Comparison of ENCODE assay signal across 2 cellular contexts in genomic region chr13:45718992-45719391, GRCh38.
TF ChIP-seq lines count a peak whose summit lies in the region.

No MANE protein-coding gene starts in this region.

TF ChIP-seq in GM23338, 12 proteins besides CTCF, POLR2A, EP300 and RAD21 (continued from another document):
- TF ChIP-seq CREB1 (CRISPR knock-in tag; IDR thresholded peaks at IDR 0.05; ENCODE audit: low read depth) (no peak), JUNB (IDR thresholded peaks at IDR 0.05; ENCODE audit: unreplicated experiment) (no peak), ETS1 (IDR thresholded peaks at IDR 0.05) (no peak), ZNF114 (CRISPR knock-in tag; IDR thresholded peaks at IDR 0.05) (no peak), REST (IDR thresholded peaks at IDR 0.05; ENCODE audit: unreplicated experiment) (no peak), POLR2AphosphoS5 (IDR thresholded peaks at IDR 0.05; ENCODE audit: low read depth) (no peak)

TF ChIP-seq in endothelial cell of umbilical vein, 7 proteins besides CTCF, POLR2A, EP300 and RAD21 (continued from another document):
- TF ChIP-seq MAX (IDR thresholded peaks at IDR 0.05; ENCODE audit: insufficient read depth, insufficient read length) (no peak), GATA2 (IDR thresholded peaks at IDR 0.05; ENCODE audit: insufficient read depth, insufficient read length, low read depth, low read length) (peak; percentile 27), JUN (IDR thresholded peaks at IDR 0.05; ENCODE audit: borderline replicate concordance, insufficient read depth, insufficient read length, low read depth) (peak; percentile 46), EZH2 (IDR thresholded peaks at IDR 0.05; ENCODE audit: borderline replicate concordance, low read depth, low read length, severe bottlenecking) (no peak), FOS (IDR thresholded peaks at IDR 0.05; ENCODE audit: borderline replicate concordance, insufficient read depth, low read length) (peak; percentile 12)
TF ChIP-seq in endothelial cell of umbilical vein: peak in this region for 4.
